10 cellular contexts compared by ENCODE assay signal in genomic region chr17:10251212-10251948, GRCh38. TPM values are rescaled to one million over a fixed set of nuclear protein-coding genes. Genes with fewer than 3 reads are reported as not detected.
DNase-seq lines count a peak whose midpoint lies in the region; ATAC-seq, FAIRE-seq and TF ChIP-seq lines count a peak whose summit lies in the region.
"Had no signal": no experiment of that assay in that cellular context is flagged by ENCODE, and none has a peak within 500 bp of the region (broad histone marks: within the 10 kb centered on the region; RNA-seq: fewer than 3 reads in every experiment).

No MANE protein-coding gene starts in this region.

- no peak overlapping the region for H3K27ac ChIP-seq in HepG2 (ENCODE audit: extremely low read length, insufficient read depth, low read length)
- no peak overlapping the region for H3K27ac ChIP-seq in right lobe of liver
- no peak overlapping the region for H3K27ac ChIP-seq in left ventricle myocardium inferior (replicated peaks)
- H3K27ac ChIP-seq in prostate gland: no peak overlapping the region
- H3K27ac ChIP-seq: neural progenitor cell had no signal

- intact Hi-C loops in HepG2 (cut with micrococcal nuclease; ENCODE audit: unreplicated experiment) (no loop called here), right lobe of liver (cut with DNase I) (no loop called here), left ventricle myocardium inferior (cut with micrococcal nuclease) (no loop called here), prostate gland (cut with DNase I) (no loop called here)

- H3K36me3 ChIP-seq in HepG2 (replicated peaks in 1 of 2; ENCODE audit: control insufficient read depth in 1 of 2, insufficient read depth in 2 of 2, low read length in 2 of 2) (no peaks in the 10 kb centered on the region), right lobe of liver (no peaks in the 10 kb centered on the region), left ventricle myocardium inferior (no peaks in the 10 kb centered on the region), prostate gland (no peaks in the 10 kb centered on the region)
- H3K36me3 ChIP-seq: neural progenitor cell had no signal

- H3K4me1 ChIP-seq in HepG2 (ENCODE audit: insufficient read depth, low read length) (no peaks in the 10 kb centered on the region), right lobe of liver (no peaks in the 10 kb centered on the region), left ventricle myocardium inferior (no peaks in the 10 kb centered on the region), prostate gland (replicated peaks) (no peaks in the 10 kb centered on the region)
- H3K4me1 ChIP-seq: neural progenitor cell had no signal

- H3K9ac ChIP-seq in HepG2 (ENCODE audit: insufficient read depth, low read depth, low read length): no peak overlapping the region
- H3K9ac ChIP-seq: neural progenitor cell had no signal

- no peak overlapping the region for H3K27ac Mint-ChIP-seq in stimulated activated naive CD8-positive, alpha-beta T cell treated with anti-CD3 and anti-CD28 coated beads, Interleukin-15, amount 100 ng/mL, for 72 hours
- H3K27ac Mint-ChIP-seq: neural progenitor cell had no signal

- CTCF ChIA-PET in HepG2 (lab: Yijun Ruan, JAX; ENCODE audit: low intra/inter-chr PET ratio, low total read pairs): no interaction called here

- TF ChIP-seq CTCF in HepG2 (CRISPR knock-in tag; IDR thresholded peaks at IDR 0.05): no peak
- TF ChIP-seq CTCF in right lobe of liver (IDR thresholded peaks at IDR 0.05): no peak
- no peak for TF ChIP-seq CTCF in left ventricle myocardium inferior (IDR thresholded peaks at IDR 0.05; ENCODE audit: borderline replicate concordance)
- no peak for TF ChIP-seq CTCF in prostate gland (IDR thresholded peaks at IDR 0.05)

- no peak for FAIRE-seq in HepG2 (lab: Jason Lieb, UNC)
- no peak for FAIRE-seq in urothelium cell line (lab: Jason Lieb, UNC)

- no peak for TF ChIP-seq POLR2A in HepG2 (IDR thresholded peaks at IDR 0.05; ENCODE audit: insufficient read depth in 1 of 2, low read depth in 2 of 2, low read length in 2 of 2)
- TF ChIP-seq POLR2A in right lobe of liver (IDR thresholded peaks at IDR 0.05): no peak
- TF ChIP-seq POLR2A in prostate gland (IDR thresholded peaks at IDR 0.05): no peak

- H3K27me3 ChIP-seq in HepG2 (ENCODE audit: control insufficient read depth in 1 of 2, insufficient read depth in 2 of 2, low read length in 2 of 2): no peaks in the 10 kb centered on the region
- no peaks in the 10 kb centered on the region for H3K27me3 ChIP-seq in right lobe of liver
- peaks cover 32% of the 10 kb centered on the region for H3K27me3 ChIP-seq in left ventricle myocardium inferior (ENCODE audit: low read depth)
- H3K27me3 ChIP-seq in prostate gland (replicated peaks; ENCODE audit: insufficient read depth): no peaks in the 10 kb centered on the region
- H3K27me3 ChIP-seq: neural progenitor cell had no signal

- no peak overlapping the region for H3K4me3 Mint-ChIP-seq in stimulated activated naive CD8-positive, alpha-beta T cell treated with anti-CD3 and anti-CD28 coated beads, Interleukin-15, amount 100 ng/mL, for 72 hours
- H3K4me3 Mint-ChIP-seq: neural progenitor cell had no signal

- H4K20me1 ChIP-seq in HepG2 (ENCODE audit: insufficient read depth, low read length): no peaks in the 10 kb centered on the region

- no peak for DNase-seq in HepG2 (ENCODE audit: low spot score)
- DNase-seq in right lobe of liver: no peak
- DNase-seq in stimulated activated naive CD8-positive, alpha-beta T cell treated with anti-CD3 and anti-CD28 coated beads, Interleukin-15, amount 100 ng/mL, for 72 hours: no peak
- DNase-seq in left ventricle myocardium inferior: no peak
- no peak for DNase-seq in prostate gland (ENCODE audit: low spot score)
- DNase-seq in urothelium cell line (ENCODE audit: low spot score): no peak
- DNase-seq: activated gamma-delta T cell had no signal

- H3K4me2 ChIP-seq in HepG2 (ENCODE audit: low read depth, low read length): no peak overlapping the region
- H3K4me2 ChIP-seq: neural progenitor cell had no signal

- 18% methylated on average over 10 of the region's 11 CpGs for WGBS in HepG2 (ENCODE audit: low lambda C conversion rate)
- WGBS in right lobe of liver (ENCODE audit: insufficient coverage, low coverage, low lambda C conversion rate, missing lambda C conversion rate): 42% methylated on average over 11 of the region's 11 CpGs
- WGBS in prostate gland: 48% methylated on average over 11 of the region's 11 CpGs

- POLR2A ChIA-PET in HepG2 (lab: Yijun Ruan, JAX): no interaction called here

- in situ Hi-C loops in HepG2 (cut with HindIII; ENCODE audit: extremely low pct_ligation_motif_present, low pct_unique_long_range_greater_than_20kb): no loop called here

- H2AFZ ChIP-seq in HepG2 (ENCODE audit: low read length): no peak overlapping the region
- H2AFZ ChIP-seq: neural progenitor cell had no signal

- H3K9me3 ChIP-seq in HepG2 (ENCODE audit: low read length) (no peaks in the 10 kb centered on the region), right lobe of liver (no peaks in the 10 kb centered on the region), left ventricle myocardium inferior (replicated peaks) (no peaks in the 10 kb centered on the region), prostate gland (no peaks in the 10 kb centered on the region)

- ATAC-seq in HepG2: no peak
- ATAC-seq in right lobe of liver: no peak
- peak; percentile 81 for ATAC-seq in HG02571 (IDR thresholded peaks at IDR 0.05; ENCODE audit: unreplicated experiment)
- ATAC-seq in HG03521 (IDR thresholded peaks at IDR 0.05; ENCODE audit: unreplicated experiment): peak; percentile 61
- peak; percentile 74 for ATAC-seq in stimulated activated naive CD8-positive, alpha-beta T cell treated with anti-CD3 and anti-CD28 coated beads, Interleukin-15, amount 100 ng/mL, for 72 hours

- no peaks in the 10 kb centered on the region for H3K9me3 Mint-ChIP-seq in stimulated activated naive CD8-positive, alpha-beta T cell treated with anti-CD3 and anti-CD28 coated beads, Interleukin-15, amount 100 ng/mL, for 72 hours
- H3K9me3 Mint-ChIP-seq: neural progenitor cell had no signal

- BruUV-seq in HepG2 (replicated peaks; lab: Mats Ljungman, UMichigan): no TSS peak

- TF ChIP-seq EP300 in HepG2 (IDR thresholded peaks at IDR 0.05; ENCODE audit: low read depth in 2 of 2, low read length in 2 of 2): no peak
- no peak for TF ChIP-seq EP300 in HepG2 (CRISPR knock-in tag; IDR thresholded peaks at IDR 0.05; ENCODE audit: borderline replicate concordance)

- H3K27me3 Mint-ChIP-seq in stimulated activated naive CD8-positive, alpha-beta T cell treated with anti-CD3 and anti-CD28 coated beads, Interleukin-15, amount 100 ng/mL, for 72 hours: peaks cover 17% of the 10 kb centered on the region

- H3K4me1 Mint-ChIP-seq in stimulated activated naive CD8-positive, alpha-beta T cell treated with anti-CD3 and anti-CD28 coated beads, Interleukin-15, amount 100 ng/mL, for 72 hours: peaks cover 8% of the 10 kb centered on the region
- H3K4me1 Mint-ChIP-seq: neural progenitor cell had no signal

- H3K79me2 ChIP-seq in HepG2 (ENCODE audit: insufficient read depth, low read length): no peaks in the 10 kb centered on the region

- H3K4me3 ChIP-seq in HepG2 (replicated peaks in 1 of 3; ENCODE audit: insufficient read depth in 1 of 3, low read depth in 2 of 3, low read length in 3 of 3) (no peak overlapping the region), right lobe of liver (no peak overlapping the region), left ventricle myocardium inferior (no peak overlapping the region), prostate gland (no peak overlapping the region)
- H3K4me3 ChIP-seq: neural progenitor cell had no signal

- TF ChIP-seq RAD21 in HepG2 (CRISPR knock-in tag; IDR thresholded peaks at IDR 0.05): no peak

TF ChIP-seq in HepG2, 621 proteins besides CTCF, POLR2A, EP300 and RAD21 (continues in another document):
- TF ChIP-seq HHEX (CRISPR knock-in tag; IDR thresholded peaks at IDR 0.05): no peak
- TF ChIP-seq MIER2 (CRISPR knock-in tag; IDR thresholded peaks at IDR 0.05): peak; percentile 80; the same call in 1 of the 2 replicates
- no peak for TF ChIP-seq TBX3 (IDR thresholded peaks at IDR 0.05; ENCODE audit: borderline replicate concordance)

RNA-seq across cellular contexts. Expression of gene GAS7, which starts 53.0 kb away (rescaled TPM):
- total RNA-seq in HepG2 (2016; rRNA removed; fragmentation: Illumina TruSeq; extraction: Trizol) (5.2 and 6.9 TPM in 2 replicates), right lobe of liver (1 to 10 TPM; 1.6 to 7.1 (median 2.7) TPM), left ventricle myocardium inferior (87.6 TPM), prostate gland (100 to 1,000 TPM in 1 of 2 donors, 10 to 100 TPM in 1; 10.3 to 144 TPM)
- 1.0 and 1.4 TPM in 2 replicates for total RNA-seq in HepG2 (2016; cell fraction: cytosol; rRNA removed; fragmentation: Illumina TruSeq; extraction: Trizol; ENCODE audit: low read depth)
- total RNA-seq in HepG2 (2016; cell fraction: insoluble cytoplasmic fraction; rRNA removed; fragmentation: Illumina TruSeq; extraction: Trizol): 4.7 and 6.1 TPM in 2 replicates
- total RNA-seq in HepG2 (2016; cell fraction: membrane; rRNA removed; fragmentation: Illumina TruSeq; extraction: Trizol): 3.3 and 4.7 TPM in 2 replicates
- total RNA-seq in HepG2 (2016; cell fraction: nucleus; rRNA removed; fragmentation: Illumina TruSeq; extraction: Trizol): 3.9 and 4.4 TPM in 2 replicates
- 0.55 and 1.0 TPM in 2 replicates for polyA plus RNA-seq in HepG2 (2011; rRNA removed)
- polyA plus RNA-seq in HepG2 (2011; cell fraction: cytosol; rRNA removed): 0.29 and 0.79 TPM in 2 replicates
- polyA plus RNA-seq in HepG2 (2011; cell fraction: nucleus; rRNA removed): 0.54 and 0.76 TPM in 2 replicates
- 0.34 and 0.36 TPM in 2 replicates for polyA plus RNA-seq in HepG2 (2012)
- polyA plus RNA-seq in HepG2 (2016; cell fraction: cytosol; fragmentation: Illumina TruSeq; extraction: Trizol; ENCODE audit: low read depth): 0.76 and 0.88 TPM in 2 replicates
- polyA plus RNA-seq in HepG2 (2016; cell fraction: insoluble cytoplasmic fraction; fragmentation: Illumina TruSeq; extraction: Trizol; ENCODE audit: low read depth): 3.5 and 3.7 TPM in 2 replicates
- 2.3 and 3.5 TPM in 2 replicates for polyA plus RNA-seq in HepG2 (2016; cell fraction: membrane; fragmentation: Illumina TruSeq; extraction: Trizol; ENCODE audit: low read depth)
- polyA plus RNA-seq in HepG2 (2016; cell fraction: nucleus; fragmentation: Illumina TruSeq; extraction: Trizol; ENCODE audit: insufficient read depth, low read depth): 2.7 and 3.7 TPM in 2 replicates
- polyA minus RNA-seq in HepG2 (2011; rRNA and poly(A)+ RNA removed; ENCODE audit: low replicate concordance): 2.3 and 4.2 TPM in 2 replicates
- 1.1 and 1.7 TPM in 2 replicates for polyA minus RNA-seq in HepG2 (2011; cell fraction: cytosol; rRNA and poly(A)+ RNA removed)
- 1.0 and 1.1 TPM in 2 replicates for polyA minus RNA-seq in HepG2 (2011; cell fraction: nucleus; rRNA and poly(A)+ RNA removed)

Comparison
In these comparisons a context has a peak if more than half of its experiments do, and no peak if none do; other contexts are left out.
1. ATAC-seq: peak in HG02571 (single experiment), HG03521 (single experiment) and stimulated activated naive CD8-positive, alpha-beta T cell treated with anti-CD3 and anti-CD28 coated beads, Interleukin-15, amount 100 ng/mL, for 72 hours (single experiment); none in HepG2 (single experiment) and right lobe of liver (0 of 4).